ENCODE assay signal across 8 cellular contexts in genomic region chr12:123602651-123603195, GRCh38. TPM values are rescaled to one million over a fixed set of nuclear protein-coding genes. Genes with fewer than 3 reads are reported as not detected.
DNase-seq lines count a peak whose midpoint lies in the region; ATAC-seq and TF ChIP-seq lines count a peak whose summit lies in the region.

No MANE protein-coding gene starts in this region.

- peak overlapping the region; percentile 85 for H3K4me3 ChIP-seq in PC-3 (ENCODE audit: low read length)
- H3K4me3 ChIP-seq in neural progenitor cell, result peak overlapping the region; percentile 92

- H3K9me2 ChIP-seq in PC-3 (replicated peaks; ENCODE audit: low read length), result no peaks in the 10 kb centered on the region

- no peaks in the 10 kb centered on the region for H3K9me3 Mint-ChIP-seq in activated CD4-positive, alpha-beta T cell treated with anti-CD3 and anti-CD28 coated beads for 36 hours (ENCODE audit: low read depth)
- no peaks in the 10 kb centered on the region for H3K9me3 Mint-ChIP-seq in effector memory CD8-positive, alpha-beta T cell
- H3K9me3 Mint-ChIP-seq in neural progenitor cell, result no peaks in the 10 kb centered on the region

- H3K27ac Mint-ChIP-seq in activated CD4-positive, alpha-beta T cell treated with anti-CD3 and anti-CD28 coated beads for 36 hours, result peak overlapping the region; percentile 85
- peak overlapping the region; percentile 95 to 98 for H3K27ac Mint-ChIP-seq in effector memory CD8-positive, alpha-beta T cell
- peak overlapping the region; percentile 19 for H3K27ac Mint-ChIP-seq in neural progenitor cell

- peaks cover 62% of the 10 kb centered on the region for H3K79me2 ChIP-seq in PC-3 (ENCODE audit: low read length)
- H3K79me2 ChIP-seq in neural progenitor cell (ENCODE audit: low read depth), result peaks cover 51% of the 10 kb centered on the region

- no peaks in the 10 kb centered on the region for H3K9me3 ChIP-seq in PC-3 (ENCODE audit: low read length)
- no peaks in the 10 kb centered on the region for H3K9me3 ChIP-seq in neural progenitor cell (ENCODE audit: low read depth)

- H3K4me1 Mint-ChIP-seq in activated CD4-positive, alpha-beta T cell treated with anti-CD3 and anti-CD28 coated beads for 36 hours, result peaks cover 41% of the 10 kb centered on the region
- H3K4me1 Mint-ChIP-seq in effector memory CD8-positive, alpha-beta T cell (ENCODE audit: low read depth in 2 of 2), result peaks cover 13 to 17% of the 10 kb centered on the region in 2 donors
- peaks cover 14% of the 10 kb centered on the region for H3K4me1 Mint-ChIP-seq in neural progenitor cell

- intact Hi-C loops in activated CD4-positive, alpha-beta T cell treated with anti-CD3 and anti-CD28 coated beads for 36 hours (cut with DNase I, micrococcal nuclease), result loop anchor here (1.0 to 5.0 kb wide), 10 partner anchors 18 to 370 kb away; partner anchors contain the start of genes ATP6V0A2 (in 2 of the 2), EIF2B1 (in 2 of the 2), GTF2H3 (in 2 of the 2) and TMED2 (in 2 of the 2)
- intact Hi-C loops in PC-3 (cut with micrococcal nuclease), result no loop called here

- no peaks in the 10 kb centered on the region for H3K27me3 Mint-ChIP-seq in activated CD4-positive, alpha-beta T cell treated with anti-CD3 and anti-CD28 coated beads for 36 hours
- H3K27me3 Mint-ChIP-seq in effector memory CD8-positive, alpha-beta T cell, result no peaks in the 10 kb centered on the region
- peaks cover 2% of the 10 kb centered on the region for H3K27me3 Mint-ChIP-seq in neural progenitor cell (ENCODE audit: insufficient read depth, low read depth)

- H3K27ac ChIP-seq in PC-3 (ENCODE audit: low read length), result no peak overlapping the region
- H3K27ac ChIP-seq in neural progenitor cell, result no peak overlapping the region

- H3K4me2 ChIP-seq in PC-3 (ENCODE audit: low read length), result peak overlapping the region; percentile 96
- peak overlapping the region; percentile 97 for H3K4me2 ChIP-seq in neural progenitor cell

- H3F3A ChIP-seq in PC-3 (ENCODE audit: low read length, unreplicated experiment), result no peaks in the 10 kb centered on the region
- peaks cover 17% of the 10 kb centered on the region for H3F3A ChIP-seq in neural progenitor cell (ENCODE audit: low read depth)

- DNase-seq in activated CD4-positive, alpha-beta T cell treated with anti-CD3 and anti-CD28 coated beads for 36 hours, result peak; percentile 40
- no peak for DNase-seq in activated CD4-positive, alpha-beta T cell treated with anti-CD3 and anti-CD28 coated beads, Interleukin-2, amount 50 U/mL, for 1 hour
- no peak for DNase-seq in PC-3
- no peak for DNase-seq in effector memory CD8-positive, alpha-beta T cell
- peak; percentile 7 for DNase-seq in neural progenitor cell (ENCODE audit: low spot score)
- DNase-seq in stimulated activated naive CD4-positive, alpha-beta T cell (lab: John Stamatoyannopoulos, UW), result no peak
- no peak for DNase-seq in activated gamma-delta T cell treated with Interleukin-2 at 50 U/mL for 16 hours

- POLR2A ChIA-PET in activated CD4-positive, alpha-beta T cell treated with anti-CD3 and anti-CD28 coated beads for 36 hours (lab: Charles Lee), result interaction anchor here (0.7 to 1.7 kb wide), 3 partner anchors 20 to 370 kb away, joined by 3 to 4 read pairs (median 3); partner anchors contain the start of genes MPHOSPH9 and MTRFR
- POLR2A ChIA-PET in PC-3 (lab: Charles Lee; ENCODE audit: unreplicated experiment), result no interaction called here

- TSS peak; percentile 43 for BruUV-seq in PC-3 (replicated peaks; lab: Mats Ljungman, UMichigan)

- CTCF ChIA-PET in activated CD4-positive, alpha-beta T cell treated with anti-CD3 and anti-CD28 coated beads for 36 hours (lab: Charles Lee), result interaction anchor here (0.6 to 1.6 kb wide), 6 partner anchors 14 to 250 kb away, joined by 3 to 6 read pairs (median 3); partner anchors contain the start of gene TMED2
- CTCF ChIA-PET in PC-3 (lab: Charles Lee), result no interaction called here

- H3K4me3 Mint-ChIP-seq in activated CD4-positive, alpha-beta T cell treated with anti-CD3 and anti-CD28 coated beads for 36 hours, result peak overlapping the region; percentile 85
- H3K4me3 Mint-ChIP-seq in effector memory CD8-positive, alpha-beta T cell, result peak overlapping the region; percentile 91 to 99
- H3K4me3 Mint-ChIP-seq in neural progenitor cell, result peak overlapping the region; percentile 94

- H3K36me3 Mint-ChIP-seq in activated CD4-positive, alpha-beta T cell treated with anti-CD3 and anti-CD28 coated beads for 36 hours (ENCODE audit: low read depth), result peaks cover 45% of the 10 kb centered on the region
- H3K36me3 Mint-ChIP-seq in effector memory CD8-positive, alpha-beta T cell (ENCODE audit: insufficient read depth), result peaks cover 42% of the 10 kb centered on the region
- H3K36me3 Mint-ChIP-seq in neural progenitor cell, result peaks cover 24% of the 10 kb centered on the region

- H4K20me1 ChIP-seq in PC-3 (ENCODE audit: low read length) (0 out of 2 replicates have a peak, but pooled peaks cover 10% of the 10 kb centered on the region), neural progenitor cell (ENCODE audit: low read depth) (peaks cover 13% of the 10 kb centered on the region)

- peak; percentile 16 for ATAC-seq in activated CD4-positive, alpha-beta T cell treated with anti-CD3 and anti-CD28 coated beads for 36 hours
- ATAC-seq in PC-3 (peak; percentile 4; the same call in 1 of the 2 replicates), HG02588 (IDR thresholded peaks at IDR 0.05; ENCODE audit: unreplicated experiment) (no peak)
- ATAC-seq in effector memory CD8-positive, alpha-beta T cell (replicated peaks), result no peak

- H3K4me1 ChIP-seq in PC-3 (ENCODE audit: insufficient read depth, low read length) (peaks cover 6% of the 10 kb centered on the region; the same call in 1 of the 2 replicates), neural progenitor cell (no peaks in the 10 kb centered on the region)

- H2AFZ ChIP-seq in PC-3 (ENCODE audit: low read length) (peak overlapping the region; percentile 73), neural progenitor cell (replicated peaks) (peak overlapping the region; percentile 96)

- H3K27me3 ChIP-seq in PC-3 (ENCODE audit: low read length) (no peaks in the 10 kb centered on the region), neural progenitor cell (no peaks in the 10 kb centered on the region)

- peak overlapping the region; percentile 99 for H3K9ac ChIP-seq in PC-3 (ENCODE audit: low read length)
- peak overlapping the region; percentile 98 for H3K9ac ChIP-seq in neural progenitor cell

- TF ChIP-seq CTCF in PC-3 (conservative IDR thresholded peaks at IDR 0.05; ENCODE audit: low read depth, low read length) (no peak), neural progenitor cell (IDR thresholded peaks at IDR 0.05) (no peak)

- H3K36me3 ChIP-seq in PC-3 (ENCODE audit: low read depth, low read length) (peaks cover 45% of the 10 kb centered on the region), neural progenitor cell (peaks cover 4% of the 10 kb centered on the region)

RNA-seq across cellular contexts. Expression of gene DDX55, which starts 0.8 kb away (rescaled TPM):
- 10 to 100 TPM; 44.3 to 49.4 TPM for total RNA-seq in activated CD4-positive, alpha-beta T cell treated with anti-CD3 and anti-CD28 coated beads for 36 hours
- total RNA-seq in PC-3 (2014; rRNA removed) (41.1 and 50.0 TPM in 2 replicates), neural progenitor cell (ENCODE audit: low replicate concordance) (41.7 and 55.3 TPM in 2 replicates)

RNA-seq across cellular contexts. Expression of gene TMED2, which starts 18.4 kb away (rescaled TPM):
- 100 to 1,000 TPM; 132 to 165 TPM for total RNA-seq in activated CD4-positive, alpha-beta T cell treated with anti-CD3 and anti-CD28 coated beads for 36 hours
- total RNA-seq in PC-3 (2014; rRNA removed) (299 and 338 TPM in 2 replicates), neural progenitor cell (ENCODE audit: low replicate concordance) (134 and 175 TPM in 2 replicates)

RNA-seq across cellular contexts. Expression of gene EIF2B1, which starts 30.8 kb away (rescaled TPM):
- 10 to 100 TPM; 52.7 to 61.0 TPM for total RNA-seq in activated CD4-positive, alpha-beta T cell treated with anti-CD3 and anti-CD28 coated beads for 36 hours
- 70.8 and 83.4 TPM in 2 replicates for total RNA-seq in PC-3 (2014; rRNA removed)
- total RNA-seq in neural progenitor cell (ENCODE audit: low replicate concordance), result 77.1 and 85.1 TPM in 2 replicates

RNA-seq across cellular contexts. Expression of gene GTF2H3, which starts 30.9 kb away (rescaled TPM):
- 10 to 100 TPM; 60.4 to 77.1 TPM for total RNA-seq in activated CD4-positive, alpha-beta T cell treated with anti-CD3 and anti-CD28 coated beads for 36 hours
- total RNA-seq in PC-3 (2014; rRNA removed) (24.2 and 37.6 TPM in 2 replicates), neural progenitor cell (ENCODE audit: low replicate concordance) (44.3 and 50.9 TPM in 2 replicates)

Comparison
In these comparisons a context has a peak if more than half of its experiments do, and no peak if none do; other contexts are left out.
1. DNase-seq: peak in activated CD4-positive, alpha-beta T cell treated with anti-CD3 and anti-CD28 coated beads for 36 hours (single experiment) and neural progenitor cell (single experiment); none in activated CD4-positive, alpha-beta T cell treated with anti-CD3 and anti-CD28 coated beads, Interleukin-2, amount 50 U/mL, for 1 hour (single experiment), PC-3 (single experiment), effector memory CD8-positive, alpha-beta T cell (0 of 3), stimulated activated naive CD4-positive, alpha-beta T cell (0 of 6) and activated gamma-delta T cell treated with Interleukin-2 at 50 U/mL for 16 hours (single experiment).
2. ATAC-seq: peak in activated CD4-positive, alpha-beta T cell treated with anti-CD3 and anti-CD28 coated beads for 36 hours (single experiment) and PC-3 (single experiment); none in effector memory CD8-positive, alpha-beta T cell (single experiment) and HG02588 (single experiment).
3. H3K27ac Mint-ChIP-seq: peak in every context shown above with its lines; median percentile 96 in effector memory CD8-positive, alpha-beta T cell; 85 in activated CD4-positive, alpha-beta T cell treated with anti-CD3 and anti-CD28 coated beads for 36 hours; 19 in neural progenitor cell.
4. Peak in every context shown above with its lines, with median percentiles within 50 percentile points of each other: H3K4me3 Mint-ChIP-seq.